In genomic region chr6:139542351-139542750, GRCh38 we compare ENCODE assay signal across 22 cellular contexts.
"Had no signal": no experiment of that assay in that cellular context is flagged by ENCODE, and none has a peak within 500 bp of the region (broad histone marks: within the 10 kb centered on the region; RNA-seq: fewer than 3 reads in every experiment).

No MANE protein-coding gene starts in this region.

- H3K9me3 ChIP-seq: adrenal gland, ascending aorta, lower lobe of right lung, prostate gland, thyroid gland had no signal

- H3K4me3 Mint-ChIP-seq: activated B cell treated with CpG ODN at 0.5 μM for 24 hours; activated CD4-positive, alpha-beta T cell treated with anti-CD3 and anti-CD28 coated beads for 36 hours; activated naive CD4-positive, alpha-beta T cell treated with anti-CD3 and anti-CD28 coated beads, Interleukin-2, amount 50 U/mL, for 24 hours; immature natural killer cell; naive thymus-derived CD4-positive, alpha-beta T cell; stimulated activated naive CD8-positive, alpha-beta T cell treated with anti-CD3 and anti-CD28 coated beads, Interleukin-15, Interleukin-2, amounts not matched to agents 100 ng/mL and 50 ng/mL, for 24 hours had no signal

- H3K27me3 ChIP-seq: adrenal gland, ascending aorta, brain microvascular endothelial cell, foreskin keratinocyte, thyroid gland had no signal

- H3K36me3 ChIP-seq: adrenal gland, ascending aorta, brain microvascular endothelial cell, lower lobe of right lung, prostate gland, thyroid gland had no signal

- H3K27ac Mint-ChIP-seq: activated B cell treated with CpG ODN at 0.5 μM for 24 hours; activated CD4-positive, alpha-beta T cell treated with anti-CD3 and anti-CD28 coated beads for 36 hours; activated naive CD4-positive, alpha-beta T cell treated with anti-CD3 and anti-CD28 coated beads, Interleukin-2, amount 50 U/mL, for 24 hours; immature natural killer cell; naive thymus-derived CD4-positive, alpha-beta T cell; stimulated activated naive CD8-positive, alpha-beta T cell treated with anti-CD3 and anti-CD28 coated beads, Interleukin-15, Interleukin-2, amounts not matched to agents 100 ng/mL and 50 ng/mL, for 24 hours had no signal

- H3K27me3 Mint-ChIP-seq: activated B cell treated with CpG ODN at 0.5 μM for 24 hours; activated CD4-positive, alpha-beta T cell treated with anti-CD3 and anti-CD28 coated beads for 36 hours; activated naive CD4-positive, alpha-beta T cell treated with anti-CD3 and anti-CD28 coated beads, Interleukin-2, amount 50 U/mL, for 24 hours; stimulated activated naive CD8-positive, alpha-beta T cell treated with anti-CD3 and anti-CD28 coated beads, Interleukin-15, Interleukin-2, amounts not matched to agents 100 ng/mL and 50 ng/mL, for 24 hours had no signal

- ATAC-seq: activated CD4-positive, alpha-beta T cell treated with anti-CD3 and anti-CD28 coated beads for 36 hours; foreskin keratinocyte; left lobe of liver; lower lobe of right lung; naive thymus-derived CD4-positive, alpha-beta T cell had no signal

- H3K27ac ChIP-seq: adrenal gland, ascending aorta, brain microvascular endothelial cell, foreskin keratinocyte, lower lobe of right lung, prostate gland, thyroid gland had no signal

- H3K4me1 ChIP-seq: foreskin keratinocyte had no signal

- H3K9me3 Mint-ChIP-seq: activated B cell treated with CpG ODN at 0.5 μM for 24 hours; activated naive CD4-positive, alpha-beta T cell treated with anti-CD3 and anti-CD28 coated beads, Interleukin-2, amount 50 U/mL, for 24 hours; immature natural killer cell; stimulated activated naive CD8-positive, alpha-beta T cell treated with anti-CD3 and anti-CD28 coated beads, Interleukin-15, Interleukin-2, amounts not matched to agents 100 ng/mL and 50 ng/mL, for 24 hours had no signal

- H3K36me3 Mint-ChIP-seq: activated naive CD4-positive, alpha-beta T cell treated with anti-CD3 and anti-CD28 coated beads, Interleukin-2, amount 50 U/mL, for 24 hours; immature natural killer cell had no signal

- H3K4me3 ChIP-seq: adrenal gland, ascending aorta, lower lobe of right lung, prostate gland, thyroid gland had no signal

- DNase-seq: activated B cell treated with CpG ODN at 0.5 μM for 24 hours; activated CD4-positive, alpha-beta T cell treated with anti-CD3 and anti-CD28 coated beads for 36 hours; activated CD4-positive, alpha-beta T cell treated with anti-CD3 and anti-CD28 coated beads, Interleukin-2, amount 50 U/mL, for 4 hours; activated gamma-delta T cell; adrenal gland; brain microvascular endothelial cell; caudate nucleus; dermis blood vessel endothelial cell; effector CD8-positive, alpha-beta T cell; foreskin keratinocyte; immature natural killer cell; lower lobe of right lung; naive thymus-derived CD4-positive, alpha-beta T cell; stimulated activated CD4-positive, alpha-beta T cell treated with anti-CD3 and anti-CD28 coated beads, Interleukin-12 subunit alpha, Interleukin-12 subunit beta, amount 100 ng/mL, for 4 hours; stimulated activated CD4-positive, alpha-beta T cell treated with anti-CD3 and anti-CD28 coated beads, Interleukin-4, amount 100 ng/mL, for 4 hours; substantia nigra; thyroid gland had no signal

- H3K4me1 Mint-ChIP-seq: activated B cell treated with CpG ODN at 0.5 μM for 24 hours had no signal
